Comparison of ENCODE assay signal across 24 cellular contexts in genomic region chr1:18560692-18561091, GRCh38.
DNase-seq lines count a peak whose midpoint lies in the region; ATAC-seq, FAIRE-seq and TF ChIP-seq lines count a peak whose summit lies in the region.
"Had no signal": no experiment of that assay in that cellular context is flagged by ENCODE, and none has a peak within 500 bp of the region (broad histone marks: within the 10 kb centered on the region; RNA-seq: fewer than 3 reads in every experiment).

No MANE protein-coding gene starts in this region.

- no peak overlapping the region for H4K91ac ChIP-seq in H9 (ENCODE audit: insufficient read length, low read depth, low read length)

- no peaks in the 10 kb centered on the region for H3K23me2 ChIP-seq in H9 (ENCODE audit: insufficient read length, low read depth, low read length, poor library complexity, severe bottlenecking)

- no peak overlapping the region for H3K56ac ChIP-seq in H9 (ENCODE audit: insufficient read length, low read depth, low read length)

- H2AK5ac ChIP-seq in H9 (ENCODE audit: insufficient read length, low read length), result no peak overlapping the region

- no peak overlapping the region for H3K27ac ChIP-seq in H9 (ENCODE audit: insufficient read length, low read depth, low read length)
- no peak overlapping the region for H3K27ac ChIP-seq in OCI-LY3 (ENCODE audit: low read length)
- no peak overlapping the region for H3K27ac ChIP-seq in foreskin keratinocyte
- H3K27ac ChIP-seq in testis, result no peak overlapping the region
- H3K27ac ChIP-seq: Peyer's patch, SJCRH30 had no signal

- H3T11ph ChIP-seq in H9 (ENCODE audit: low read length), result no peak overlapping the region

- H3K14ac ChIP-seq in H9 (ENCODE audit: insufficient read depth, low read length), result no peak overlapping the region

- no peak for FAIRE-seq in frontal cortex (lab: Jason Lieb, UNC)
- FAIRE-seq: A204.1 had no signal

- H4K8ac ChIP-seq in H9 (replicated peaks; ENCODE audit: insufficient read length, low read depth, low read length), result no peak overlapping the region

- peaks cover 81% of the 10 kb centered on the region for H3K27me3 Mint-ChIP-seq in H9 (ENCODE audit: low read depth)

- H3K4ac ChIP-seq in H9 (ENCODE audit: low read depth, low read length), result no peak overlapping the region

- ATAC-seq in foreskin keratinocyte, result no peak

- H3K4me3 ChIP-seq in OCI-LY3 (ENCODE audit: low read length) (no peak overlapping the region), testis (no peak overlapping the region)
- H3K4me3 ChIP-seq: Peyer's patch, SJCRH30 had no signal

- H3K27me3 ChIP-seq in H9 (ENCODE audit: insufficient read depth, low read length) (no peaks in the 10 kb centered on the region), OCI-LY3 (ENCODE audit: low read depth, low read length) (no peaks in the 10 kb centered on the region), foreskin keratinocyte (peaks cover 50% of the 10 kb centered on the region), testis (no peaks in the 10 kb centered on the region)

- peak; percentile 40; the same call in 1 of the 3 replicates for TF ChIP-seq CTCF in H9 (conservative IDR thresholded peaks at IDR 0.05)
- TF ChIP-seq CTCF in OCI-LY3 (IDR thresholded peaks at IDR 0.05; ENCODE audit: low read depth, low read length), result peak; percentile 17; the same call in 1 of the 2 replicates
- peak; percentile 9 for TF ChIP-seq CTCF in foreskin keratinocyte (conservative IDR thresholded peaks at IDR 0.05)
- TF ChIP-seq CTCF in testis (IDR thresholded peaks at IDR 0.05), result no peak

- intact Hi-C loops in testis (cut with DNase I; ENCODE audit: low total_unique reads), result no loop called here

- H2BK120ac ChIP-seq in H9 (ENCODE audit: low read depth, low read length, poor library complexity, severe bottlenecking), result no peak overlapping the region

- H4K20me1 ChIP-seq in H9 (ENCODE audit: control insufficient read depth, insufficient read depth, insufficient read length) (no peaks in the 10 kb centered on the region), OCI-LY3 (ENCODE audit: insufficient read depth, low read length) (no peaks in the 10 kb centered on the region)

- no peak overlapping the region for H2BK5ac ChIP-seq in H9 (ENCODE audit: insufficient read length, low read length)

- no peaks in the 10 kb centered on the region for H3K79me2 ChIP-seq in H9 (ENCODE audit: insufficient read depth, low read length)
- H3K79me2 ChIP-seq in OCI-LY3 (ENCODE audit: low read length), result no peaks in the 10 kb centered on the region

- H3K23ac ChIP-seq in H9 (ENCODE audit: insufficient read length, low read depth, low read length), result no peak overlapping the region

- H3K79me1 ChIP-seq in H9 (ENCODE audit: insufficient read depth, low read depth, low read length, poor library complexity, severe bottlenecking), result no peaks in the 10 kb centered on the region

- peaks cover 30 to 47% of the 10 kb centered on the region in 2 experiments for H3K4me1 Mint-ChIP-seq in H9

- H3K9ac ChIP-seq in H9 (ENCODE audit: extremely low read depth, insufficient read length, low read length), result no peak overlapping the region
- no peak overlapping the region for H3K9ac ChIP-seq in OCI-LY3 (ENCODE audit: low read length)

- no peaks in the 10 kb centered on the region for H3K9me3 ChIP-seq in H9 (ENCODE audit: control insufficient read depth, low read depth, low read length)
- H3K9me3 ChIP-seq in OCI-LY3 (ENCODE audit: insufficient read depth, low read length), result no peaks in the 10 kb centered on the region
- no peaks in the 10 kb centered on the region for H3K9me3 ChIP-seq in testis
- H3K9me3 ChIP-seq: Peyer's patch, SJCRH30 had no signal

- no peak overlapping the region for H3K4me3 Mint-ChIP-seq in H9
- H3K4me3 Mint-ChIP-seq: brain; CD8-positive, alpha-beta memory T cell; memory B cell had no signal

- no peak overlapping the region for H2BK12ac ChIP-seq in H9 (ENCODE audit: insufficient read length, low read depth, low read length)

- no peak overlapping the region for H3K18ac ChIP-seq in H9 (ENCODE audit: insufficient read length, low read depth, low read length)

- peak; percentile 65 for DNase-seq in NCI-H2171 treated with DMSO at 0.1 percent for 48 hours (lab: John Stamatoyannopoulos, UW)
- DNase-seq in NCI-H2171 (lab: John Stamatoyannopoulos, UW), result no peak
- peak; percentile 52 for DNase-seq in H9
- no peak for DNase-seq in foreskin keratinocyte
- DNase-seq in frontal cortex (ENCODE audit: low spot score in 2 of 2), result no peak
- DNase-seq in kidney tubule cell (ENCODE audit: low spot score), result no peak
- no peak for DNase-seq in testis
- DNase-seq: activated CD4-positive, alpha-beta T cell treated with anti-CD3 and anti-CD28 coated beads for 4 hours; activated CD8-positive, alpha-beta memory T cell treated with anti-CD3 and anti-CD28 coated beads for 24 hours; activated gamma-delta T cell treated with Interleukin-2 at 50 U/mL for 16 hours; activated T-cell treated with anti-CD3 and anti-CD28 coated beads, Interleukin-2, amount 50 U/mL, for 1 hour; CD8-positive, alpha-beta memory T cell; DMS79; effector CD4-positive, alpha-beta T cell; KG1; MV-4-11; NCI-H1694; Peyer's patch; SJCRH30; stimulated activated CD4-positive, alpha-beta T cell treated with anti-CD3 and anti-CD28 coated beads, Interleukin-2, amount 100 ng/mL, for 24 hours had no signal

- no peak overlapping the region for H3K27ac Mint-ChIP-seq in H9
- H3K27ac Mint-ChIP-seq: brain; CD8-positive, alpha-beta memory T cell; memory B cell had no signal

- no peak overlapping the region for H4K5ac ChIP-seq in H9 (ENCODE audit: insufficient read length, low read depth, low read length)

- H3K9me3 Mint-ChIP-seq in H9, result no peaks in the 10 kb centered on the region; a peak in 1 of 5 replicates
- H3K9me3 Mint-ChIP-seq: CD8-positive, alpha-beta memory T cell; memory B cell had no signal

- no CpG with 5 or more reads among the region's 5 CpGs for WGBS in H9 (ENCODE audit: extremely low coverage, insufficient read length, low lambda C conversion rate)
- 75 to 82% methylated on average over 5 of the region's 5 CpGs for WGBS in testis, 2 donors

- H2BK15ac ChIP-seq in H9 (ENCODE audit: low read depth, low read length), result no peak overlapping the region

- H2AFZ ChIP-seq in H9 (ENCODE audit: low read length) (no peak overlapping the region), OCI-LY3 (ENCODE audit: low read depth, low read length) (no peak overlapping the region)

- H3K36me3 Mint-ChIP-seq in H9 (ENCODE audit: insufficient read depth in 1 of 3, low read depth in 3 of 3), result no peaks in the 10 kb centered on the region
- H3K36me3 Mint-ChIP-seq: brain; CD8-positive, alpha-beta memory T cell; memory B cell had no signal

- H3K4me1 ChIP-seq in H9 (ENCODE audit: insufficient read depth, low read length) (no peaks in the 10 kb centered on the region), OCI-LY3 (ENCODE audit: low read length) (no peaks in the 10 kb centered on the region), foreskin keratinocyte (no peaks in the 10 kb centered on the region), testis (peaks cover 7% of the 10 kb centered on the region)
- H3K4me1 ChIP-seq: SJCRH30 had no signal

- TF ChIP-seq POLR2A in testis (IDR thresholded peaks at IDR 0.05), result no peak

- H3K36me3 ChIP-seq in OCI-LY3 (replicated peaks; ENCODE audit: low read depth, low read length), result no peaks in the 10 kb centered on the region
- H3K36me3 ChIP-seq in testis (ENCODE audit: low read depth, missing control alignments), result no peaks in the 10 kb centered on the region
- H3K36me3 ChIP-seq: Peyer's patch, SJCRH30 had no signal

- H3K4me2 ChIP-seq in H9 (ENCODE audit: insufficient read depth, insufficient read length, low read length) (no peak overlapping the region), OCI-LY3 (ENCODE audit: low read length) (no peak overlapping the region)

- no peak overlapping the region for H2BK20ac ChIP-seq in H9 (ENCODE audit: low read depth, low read length, poor library complexity, severe bottlenecking)

Comparison
In these comparisons a context has a peak if more than half of its experiments do, and no peak if none do; other contexts are left out.
1. DNase-seq: peak in NCI-H2171 treated with DMSO at 0.1 percent for 48 hours (single experiment) and H9 (single experiment); none in NCI-H2171 (single experiment), foreskin keratinocyte (0 of 2), frontal cortex (0 of 2), kidney tubule cell (single experiment) and testis (single experiment).
2. CTCF ChIP-seq: peak in H9 (single experiment), OCI-LY3 (single experiment) and foreskin keratinocyte (single experiment); none in testis (0 of 3).